ENCODE assay signal across 16 cellular contexts in the genomic region with DNA sequence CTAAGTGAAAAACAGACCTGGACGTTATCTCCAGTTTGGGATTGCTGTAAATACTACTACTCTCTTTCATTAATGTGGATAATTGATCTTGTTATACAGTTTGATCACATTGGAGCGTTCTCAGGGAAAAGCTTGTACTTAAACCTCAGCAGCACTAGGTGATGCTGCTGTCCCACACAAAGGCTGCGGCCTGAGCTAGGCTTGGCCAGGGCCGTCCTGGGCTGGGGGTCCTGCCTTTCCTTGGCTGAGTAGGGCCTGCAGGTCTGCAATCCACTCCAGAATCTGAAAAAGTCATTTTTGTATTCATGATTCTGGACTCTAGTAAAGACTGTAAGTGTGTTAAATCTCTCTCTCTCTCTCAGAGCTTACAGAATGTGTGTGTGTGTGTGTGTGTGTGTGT. TPM values are rescaled to one million over a fixed set of nuclear protein-coding genes. Genes with fewer than 3 reads are reported as not detected.
DNase-seq lines count a peak whose midpoint lies in the region; ATAC-seq and TF ChIP-seq lines count a peak whose summit lies in the region.
"Had no signal": no experiment of that assay in that cellular context is flagged by ENCODE, and none has a peak within 500 bp of the region (broad histone marks: within the 10 kb centered on the region; RNA-seq: fewer than 3 reads in every experiment).

No MANE protein-coding gene starts in this region.

- TF ChIP-seq RAD21 in Ishikawa (IDR thresholded peaks at IDR 0.05; ENCODE audit: low read depth) = peak; percentile 59

- TF ChIP-seq CTCF in DND-41 (IDR thresholded peaks at IDR 0.05; ENCODE audit: borderline replicate concordance, extremely low read depth, low read length, poor library complexity, severe bottlenecking) = peak; percentile 14
- peak; percentile 6 to 44 (median 10) for TF ChIP-seq CTCF in nephron (IDR thresholded peaks at IDR 0.05; ENCODE audit: unreplicated experiment in 3 of 3)
- no peak for TF ChIP-seq CTCF in right atrium auricular region (IDR thresholded peaks at IDR 0.05)

- H2AFZ ChIP-seq in DND-41 (ENCODE audit: low read depth, low read length) = no peak overlapping the region

- TF ChIP-seq EP300 in Ishikawa (IDR thresholded peaks at IDR 0.05; ENCODE audit: borderline replicate concordance) = no peak

- H3K4me1 Mint-ChIP-seq in nephron = peaks cover 16% of the 10 kb centered on the region
- H3K4me1 Mint-ChIP-seq: activated CD4-positive, alpha-beta T cell treated with anti-CD3 and anti-CD28 coated beads, Interleukin-2, amount 10 ng/mL, durations not matched to agents 7 days and 5 days; natural killer cell had no signal

- H3K36me3 ChIP-seq in DND-41 (ENCODE audit: insufficient read depth, low read length) (no peaks in the 10 kb centered on the region), right atrium auricular region (no peaks in the 10 kb centered on the region)
- H3K36me3 ChIP-seq: gastroesophageal sphincter, left ventricle myocardium inferior had no signal

- no peaks in the 10 kb centered on the region for H3K36me3 Mint-ChIP-seq in nephron (ENCODE audit: low read depth)
- H3K36me3 Mint-ChIP-seq: CD8-positive, alpha-beta T cell; natural killer cell had no signal

- no peak overlapping the region for H3K9ac ChIP-seq in DND-41 (ENCODE audit: low read depth, low read length)

- no peak overlapping the region for H3K4me3 Mint-ChIP-seq in nephron
- H3K4me3 Mint-ChIP-seq: activated CD4-positive, alpha-beta T cell treated with anti-CD3 and anti-CD28 coated beads, Interleukin-2, amount 10 ng/mL, durations not matched to agents 7 days and 5 days; activated T-helper 1 cell treated with anti-CD3 and anti-CD28 coated beads, Interleukin-12 subunit alpha, Interleukin-12 subunit beta, Interleukin-2, Interleukin-4 antibody, amounts not matched to agents 30 ng/mL and 10 ng/mL and 1 ng/mL, durations not matched to agents 14 hours and 24 hours and 36 hours; CD8-positive, alpha-beta T cell; natural killer cell had no signal

- no peak for DNase-seq in DND-41
- DNase-seq in dermis blood vessel endothelial cell = peak; percentile 8
- DNase-seq in left colon = no peak
- no peak for DNase-seq in activated CD4-positive, alpha-beta T cell treated with anti-CD3 and anti-CD28 coated beads, Interleukin-2, amount 50 U/mL, for 1 hour
- no peak for DNase-seq in right atrium auricular region (ENCODE audit: low spot score)
- DNase-seq: activated CD4-positive, alpha-beta T cell treated with anti-CD3 and anti-CD28 coated beads, Interleukin-2, amount 10 ng/mL, durations not matched to agents 7 days and 5 days; CD8-positive, alpha-beta T cell; left ventricle myocardium inferior; natural killer cell; NCI-H1930; OCI-M1 had no signal

- no peak for ATAC-seq in DND-41 (ENCODE audit: insufficient read depth, low read depth)
- ATAC-seq in left colon = no peak
- ATAC-seq: CD8-positive, alpha-beta T cell; gastroesophageal sphincter; natural killer cell had no signal

- H3K9me3 Mint-ChIP-seq in nephron = no peaks in the 10 kb centered on the region
- H3K9me3 Mint-ChIP-seq: activated CD4-positive, alpha-beta T cell treated with anti-CD3 and anti-CD28 coated beads, Interleukin-2, amount 10 ng/mL, durations not matched to agents 7 days and 5 days; activated T-helper 1 cell treated with anti-CD3 and anti-CD28 coated beads, Interleukin-12 subunit alpha, Interleukin-12 subunit beta, Interleukin-2, Interleukin-4 antibody, amounts not matched to agents 30 ng/mL and 10 ng/mL and 1 ng/mL, durations not matched to agents 14 hours and 24 hours and 36 hours; CD8-positive, alpha-beta T cell; natural killer cell had no signal

- H3K4me3 ChIP-seq in DND-41 (ENCODE audit: low read depth in 1 of 2, low read length in 2 of 2) (no peak overlapping the region), right atrium auricular region (no peak overlapping the region)
- H3K4me3 ChIP-seq: gastroesophageal sphincter, left ventricle myocardium inferior had no signal

- H3K4me1 ChIP-seq in DND-41 (ENCODE audit: insufficient read depth, low read length) (no peaks in the 10 kb centered on the region), right atrium auricular region (no peaks in the 10 kb centered on the region)
- H3K4me1 ChIP-seq: left ventricle myocardium inferior had no signal

- no peak overlapping the region for H3K4me2 ChIP-seq in DND-41 (ENCODE audit: insufficient read depth, low read length)

- no peaks in the 10 kb centered on the region for H3K79me2 ChIP-seq in DND-41 (ENCODE audit: insufficient read depth, low read length)

- H3K9me3 ChIP-seq in DND-41 (ENCODE audit: insufficient read depth, low read length, severe bottlenecking) = no peaks in the 10 kb centered on the region
- H3K9me3 ChIP-seq in right atrium auricular region = no peaks in the 10 kb centered on the region
- H3K9me3 ChIP-seq: gastroesophageal sphincter, left ventricle myocardium inferior had no signal

- no peak overlapping the region for H3K27ac Mint-ChIP-seq in nephron
- H3K27ac Mint-ChIP-seq: activated CD4-positive, alpha-beta T cell treated with anti-CD3 and anti-CD28 coated beads, Interleukin-2, amount 10 ng/mL, durations not matched to agents 7 days and 5 days; activated T-helper 1 cell treated with anti-CD3 and anti-CD28 coated beads, Interleukin-12 subunit alpha, Interleukin-12 subunit beta, Interleukin-2, Interleukin-4 antibody, amounts not matched to agents 30 ng/mL and 10 ng/mL and 1 ng/mL, durations not matched to agents 14 hours and 24 hours and 36 hours; CD8-positive, alpha-beta T cell; natural killer cell had no signal

- intact Hi-C loops in left colon (cut with DNase I, micrococcal nuclease) = no loop called here

- H3K27me3 ChIP-seq in DND-41 (ENCODE audit: insufficient read depth, low read length, poor library complexity) (no peaks in the 10 kb centered on the region), right atrium auricular region (no peaks in the 10 kb centered on the region)

- H3K27ac ChIP-seq in DND-41 (ENCODE audit: low read length) (no peak overlapping the region), right atrium auricular region (no peak overlapping the region)
- H3K27ac ChIP-seq: gastroesophageal sphincter, left ventricle myocardium inferior had no signal

- no peaks in the 10 kb centered on the region for H4K20me1 ChIP-seq in DND-41 (ENCODE audit: insufficient read depth, low read length)

- H3K27me3 Mint-ChIP-seq in nephron (ENCODE audit: low read depth) = no peaks in the 10 kb centered on the region
- H3K27me3 Mint-ChIP-seq: activated CD4-positive, alpha-beta T cell treated with anti-CD3 and anti-CD28 coated beads, Interleukin-2, amount 10 ng/mL, durations not matched to agents 7 days and 5 days had no signal

TF ChIP-seq in Ishikawa, 13 proteins besides CTCF, POLR2A, EP300 and RAD21:
- no peak for TF ChIP-seq TAF1 (IDR thresholded peaks at IDR 0.05; ENCODE audit: low read depth)
- TF ChIP-seq EGR1 (IDR thresholded peaks at IDR 0.05) = no peak
- no peak for TF ChIP-seq USF1 (IDR thresholded peaks at IDR 0.05)
- no peak for TF ChIP-seq MAX (IDR thresholded peaks at IDR 0.05)
- no peak for TF ChIP-seq NFIC (IDR thresholded peaks at IDR 0.05)
- TF ChIP-seq TEAD4 (IDR thresholded peaks at IDR 0.05) = no peak
- TF ChIP-seq TCF12 (IDR thresholded peaks at IDR 0.05; ENCODE audit: low read depth) = no peak
- TF ChIP-seq CEBPB (IDR thresholded peaks at IDR 0.05) = no peak
- TF ChIP-seq YY1 (IDR thresholded peaks at IDR 0.05; ENCODE audit: low read depth) = no peak
- TF ChIP-seq CREB1 (IDR thresholded peaks at IDR 0.05; ENCODE audit: low read depth) = no peak
- TF ChIP-seq FOXM1 (IDR thresholded peaks at IDR 0.05; ENCODE audit: borderline replicate concordance, low read depth) = no peak
- TF ChIP-seq, protein P1, sequence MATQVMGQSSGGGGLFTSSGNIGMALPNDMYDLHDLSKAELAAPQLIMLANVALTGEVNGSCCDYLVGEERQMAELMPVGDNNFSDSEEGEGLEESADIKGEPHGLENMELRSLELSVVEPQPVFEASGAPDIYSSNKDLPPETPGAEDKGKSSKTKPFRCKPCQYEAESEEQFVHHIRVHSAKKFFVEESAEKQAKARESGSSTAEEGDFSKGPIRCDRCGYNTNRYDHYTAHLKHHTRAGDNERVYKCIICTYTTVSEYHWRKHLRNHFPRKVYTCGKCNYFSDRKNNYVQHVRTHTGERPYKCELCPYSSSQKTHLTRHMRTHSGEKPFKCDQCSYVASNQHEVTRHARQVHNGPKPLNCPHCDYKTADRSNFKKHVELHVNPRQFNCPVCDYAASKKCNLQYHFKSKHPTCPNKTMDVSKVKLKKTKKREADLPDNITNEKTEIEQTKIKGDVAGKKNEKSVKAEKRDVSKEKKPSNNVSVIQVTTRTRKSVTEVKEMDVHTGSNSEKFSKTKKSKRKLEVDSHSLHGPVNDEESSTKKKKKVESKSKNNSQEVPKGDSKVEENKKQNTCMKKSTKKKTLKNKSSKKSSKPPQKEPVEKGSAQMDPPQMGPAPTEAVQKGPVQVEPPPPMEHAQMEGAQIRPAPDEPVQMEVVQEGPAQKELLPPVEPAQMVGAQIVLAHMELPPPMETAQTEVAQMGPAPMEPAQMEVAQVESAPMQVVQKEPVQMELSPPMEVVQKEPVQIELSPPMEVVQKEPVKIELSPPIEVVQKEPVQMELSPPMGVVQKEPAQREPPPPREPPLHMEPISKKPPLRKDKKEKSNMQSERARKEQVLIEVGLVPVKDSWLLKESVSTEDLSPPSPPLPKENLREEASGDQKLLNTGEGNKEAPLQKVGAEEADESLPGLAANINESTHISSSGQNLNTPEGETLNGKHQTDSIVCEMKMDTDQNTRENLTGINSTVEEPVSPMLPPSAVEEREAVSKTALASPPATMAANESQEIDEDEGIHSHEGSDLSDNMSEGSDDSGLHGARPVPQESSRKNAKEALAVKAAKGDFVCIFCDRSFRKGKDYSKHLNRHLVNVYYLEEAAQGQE (IDR thresholded peaks at IDR 0.05; ENCODE audit: low read depth) = no peak
- no peak for TF ChIP-seq ZBTB7A (IDR thresholded peaks at IDR 0.05; ENCODE audit: low read depth)

RNA-seq across cellular contexts. Expression of gene PMFBP1, which starts 23.7 kb away (rescaled TPM):
- total RNA-seq in dermis blood vessel endothelial cell (0.05 TPM in 1 of 2 replicates, not detected in the other), left colon (1 to 10 TPM; 6.4 to 7.4 TPM), right atrium auricular region (1 to 10 TPM in 1 of 2 donors, not detected in 1; 2.0 TPM)
- total RNA-seq: skeletal muscle tissue had no signal

Comparison
In these comparisons a context has a peak if more than half of its experiments do, and no peak if none do; other contexts are left out.
1. CTCF ChIP-seq: peak in DND-41 (single experiment) and nephron (3 of 3); none in right atrium auricular region (0 of 2).